In genomic region chr4:171524913-171525312, GRCh38 we compare ENCODE assay signal across 25 cellular contexts.
"Had no signal": no experiment of that assay in that cellular context is flagged by ENCODE, and none has a peak within 500 bp of the region (broad histone marks: within the 10 kb centered on the region; RNA-seq: fewer than 3 reads in every experiment).

No MANE protein-coding gene starts in this region.

- H3K27ac Mint-ChIP-seq: activated CD4-positive, alpha-beta memory T cell treated with anti-CD3 and anti-CD28 coated beads for 36 hours; activated CD4-positive, alpha-beta T cell treated with anti-CD3 and anti-CD28 coated beads for 36 hours; activated CD4-positive, alpha-beta T cell treated with anti-CD3 and anti-CD28 coated beads, Interleukin-2, amount 10 ng/mL, durations not matched to agents 24 days and 14 days; activated CD8-positive, alpha-beta memory T cell treated with anti-CD3 and anti-CD28 coated beads, Interleukin-2, amount 10 ng/mL, durations not matched to agents 7 days and 5 days; activated CD8-positive, alpha-beta T cell treated with anti-CD3 and anti-CD28 coated beads, Interleukin-2, amount 10 ng/mL, durations not matched to agents 7 days and 5 days; activated naive CD4-positive, alpha-beta T cell treated with anti-CD3 and anti-CD28 coated beads, Interleukin-2, amount 10 ng/mL, durations not matched to agents 7 days and 5 days; activated naive CD4-positive, alpha-beta T cell treated with anti-CD3 and anti-CD28 coated beads, Interleukin-2, amount 50 U/mL, for 72 hours; activated naive CD8-positive, alpha-beta T cell treated with anti-CD3 and anti-CD28 coated beads, Interleukin-2, amount 10 ng/mL, durations not matched to agents 7 days and 5 days; activated T-cell treated with anti-CD3 and anti-CD28 coated beads, Interleukin-2, amount 50 U/mL, for 24 hours; activated T-cell treated with anti-CD3 and anti-CD28 coated beads, Interleukin-2, amount 50 U/mL, for 72 hours; brain; endodermal cell had no signal

- H3K4me1 ChIP-seq: ascending aorta, colonic mucosa had no signal

- H3K4me3 ChIP-seq: ascending aorta, colonic mucosa had no signal

- H3K9me3 ChIP-seq: ascending aorta, colonic mucosa had no signal

- DNase-seq: activated CD4-positive, alpha-beta memory T cell treated with anti-CD3 and anti-CD28 coated beads for 36 hours; activated CD4-positive, alpha-beta T cell treated with anti-CD3 and anti-CD28 coated beads for 36 hours; activated CD4-positive, alpha-beta T cell treated with anti-CD3 and anti-CD28 coated beads, Interleukin-2, amount 10 ng/mL, durations not matched to agents 24 days and 14 days; activated CD4-positive, CD25-positive, alpha-beta regulatory T cell; activated CD4-positive, CD25-positive, alpha-beta regulatory T cell treated with anti-CD3 and anti-CD28 coated beads, Interleukin-2, amount 50 U/mL, for 72 hours; activated CD8-positive, alpha-beta memory T cell treated with anti-CD3 and anti-CD28 coated beads, Interleukin-2, amount 10 ng/mL, durations not matched to agents 7 days and 5 days; activated CD8-positive, alpha-beta memory T cell treated with anti-CD3 and anti-CD28 coated beads, Interleukin-2, amount 50 U/mL, for 4 hours; activated CD8-positive, alpha-beta T cell treated with anti-CD3 and anti-CD28 coated beads, Interleukin-2, amount 10 ng/mL, durations not matched to agents 7 days and 5 days; activated gamma-delta T cell; activated naive CD4-positive, alpha-beta T cell; activated naive CD4-positive, alpha-beta T cell treated with anti-CD3 and anti-CD28 coated beads, Interleukin-2, amount 10 ng/mL, durations not matched to agents 7 days and 5 days; activated naive CD8-positive, alpha-beta T cell treated with anti-CD3 and anti-CD28 coated beads, Interleukin-2, amount 10 ng/mL, durations not matched to agents 7 days and 5 days; activated T-cell treated with anti-CD3 and anti-CD28 coated beads, Interleukin-2, amount 50 U/mL, for 24 hours; activated T-cell treated with anti-CD3 and anti-CD28 coated beads, Interleukin-2, amount 50 U/mL, for 72 hours; colonic mucosa; effector memory CD4-positive, alpha-beta T cell; endodermal cell; foreskin fibroblast; head of caudate nucleus; T-helper 2 cell had no signal

- ATAC-seq: activated CD4-positive, alpha-beta T cell treated with anti-CD3 and anti-CD28 coated beads for 36 hours; activated CD8-positive, alpha-beta memory T cell treated with anti-CD3 and anti-CD28 coated beads, Interleukin-2, amount 10 ng/mL, durations not matched to agents 7 days and 5 days; activated CD8-positive, alpha-beta T cell treated with anti-CD3 and anti-CD28 coated beads, Interleukin-2, amount 10 ng/mL, durations not matched to agents 7 days and 5 days; activated naive CD4-positive, alpha-beta T cell treated with anti-CD3 and anti-CD28 coated beads, Interleukin-2, amount 50 U/mL, for 72 hours; activated T-cell treated with anti-CD3 and anti-CD28 coated beads, Interleukin-2, amount 50 U/mL, for 72 hours; esophagus mucosa had no signal

- H3K4me3 Mint-ChIP-seq: activated CD4-positive, alpha-beta memory T cell treated with anti-CD3 and anti-CD28 coated beads for 36 hours; activated CD4-positive, alpha-beta T cell treated with anti-CD3 and anti-CD28 coated beads for 36 hours; activated CD4-positive, alpha-beta T cell treated with anti-CD3 and anti-CD28 coated beads, Interleukin-2, amount 10 ng/mL, durations not matched to agents 24 days and 14 days; activated CD8-positive, alpha-beta memory T cell treated with anti-CD3 and anti-CD28 coated beads, Interleukin-2, amount 10 ng/mL, durations not matched to agents 7 days and 5 days; activated CD8-positive, alpha-beta T cell treated with anti-CD3 and anti-CD28 coated beads, Interleukin-2, amount 10 ng/mL, durations not matched to agents 7 days and 5 days; activated naive CD4-positive, alpha-beta T cell treated with anti-CD3 and anti-CD28 coated beads, Interleukin-2, amount 10 ng/mL, durations not matched to agents 7 days and 5 days; activated naive CD8-positive, alpha-beta T cell treated with anti-CD3 and anti-CD28 coated beads, Interleukin-2, amount 10 ng/mL, durations not matched to agents 7 days and 5 days; activated T-cell treated with anti-CD3 and anti-CD28 coated beads, Interleukin-2, amount 50 U/mL, for 24 hours; activated T-cell treated with anti-CD3 and anti-CD28 coated beads, Interleukin-2, amount 50 U/mL, for 72 hours; brain; central memory CD8-positive, alpha-beta T cell; endodermal cell had no signal

- H3K4me1 Mint-ChIP-seq: activated CD4-positive, alpha-beta T cell treated with anti-CD3 and anti-CD28 coated beads for 36 hours; activated CD4-positive, alpha-beta T cell treated with anti-CD3 and anti-CD28 coated beads, Interleukin-2, amount 10 ng/mL, durations not matched to agents 24 days and 14 days; activated CD8-positive, alpha-beta memory T cell treated with anti-CD3 and anti-CD28 coated beads, Interleukin-2, amount 10 ng/mL, durations not matched to agents 7 days and 5 days; activated naive CD4-positive, alpha-beta T cell treated with anti-CD3 and anti-CD28 coated beads, Interleukin-2, amount 10 ng/mL, durations not matched to agents 7 days and 5 days; activated naive CD8-positive, alpha-beta T cell treated with anti-CD3 and anti-CD28 coated beads, Interleukin-2, amount 10 ng/mL, durations not matched to agents 7 days and 5 days; brain; central memory CD8-positive, alpha-beta T cell had no signal

- H3K36me3 Mint-ChIP-seq: activated CD4-positive, alpha-beta memory T cell treated with anti-CD3 and anti-CD28 coated beads for 36 hours; activated CD8-positive, alpha-beta memory T cell treated with anti-CD3 and anti-CD28 coated beads, Interleukin-2, amount 10 ng/mL, durations not matched to agents 7 days and 5 days; activated naive CD4-positive, alpha-beta T cell treated with anti-CD3 and anti-CD28 coated beads, Interleukin-2, amount 10 ng/mL, durations not matched to agents 7 days and 5 days; activated naive CD4-positive, alpha-beta T cell treated with anti-CD3 and anti-CD28 coated beads, Interleukin-2, amount 50 U/mL, for 72 hours; activated naive CD8-positive, alpha-beta T cell treated with anti-CD3 and anti-CD28 coated beads, Interleukin-2, amount 10 ng/mL, durations not matched to agents 7 days and 5 days; brain had no signal

- H3K27ac ChIP-seq: ascending aorta, colonic mucosa had no signal

- H3K9me3 Mint-ChIP-seq: activated CD4-positive, alpha-beta T cell treated with anti-CD3 and anti-CD28 coated beads, Interleukin-2, amount 10 ng/mL, durations not matched to agents 24 days and 14 days; activated naive CD4-positive, alpha-beta T cell treated with anti-CD3 and anti-CD28 coated beads, Interleukin-2, amount 10 ng/mL, durations not matched to agents 7 days and 5 days; activated naive CD8-positive, alpha-beta T cell treated with anti-CD3 and anti-CD28 coated beads, Interleukin-2, amount 10 ng/mL, durations not matched to agents 7 days and 5 days; brain; endodermal cell had no signal

- H3K27me3 ChIP-seq: ascending aorta, colonic mucosa had no signal

- H3K36me3 ChIP-seq: ascending aorta, colonic mucosa had no signal

- H3K27me3 Mint-ChIP-seq: activated CD4-positive, alpha-beta memory T cell treated with anti-CD3 and anti-CD28 coated beads for 36 hours; activated CD4-positive, alpha-beta T cell treated with anti-CD3 and anti-CD28 coated beads for 36 hours; activated CD4-positive, alpha-beta T cell treated with anti-CD3 and anti-CD28 coated beads, Interleukin-2, amount 10 ng/mL, durations not matched to agents 24 days and 14 days; activated CD8-positive, alpha-beta memory T cell treated with anti-CD3 and anti-CD28 coated beads, Interleukin-2, amount 10 ng/mL, durations not matched to agents 7 days and 5 days; activated naive CD4-positive, alpha-beta T cell treated with anti-CD3 and anti-CD28 coated beads, Interleukin-2, amount 10 ng/mL, durations not matched to agents 7 days and 5 days; activated naive CD8-positive, alpha-beta T cell treated with anti-CD3 and anti-CD28 coated beads, Interleukin-2, amount 10 ng/mL, durations not matched to agents 7 days and 5 days; activated T-cell treated with anti-CD3 and anti-CD28 coated beads, Interleukin-2, amount 50 U/mL, for 24 hours; brain; central memory CD8-positive, alpha-beta T cell had no signal
